In genomic region chr9:33686942-33687341, GRCh38 we compare ENCODE assay signal across 28 cellular contexts.
A peak's percentile ranks its signal among the peaks of the same experiment; 100 is the strongest.
DNase-seq lines count a peak whose midpoint lies in the region; ATAC-seq and TF ChIP-seq lines count a peak whose summit lies in the region.
"Had no signal": no experiment of that assay in that cellular context is flagged by ENCODE, and none has a peak within 500 bp of the region (broad histone marks: within the 10 kb centered on the region; RNA-seq: fewer than 3 reads in every experiment).

No MANE protein-coding gene starts in this region.

- no peak for TF ChIP-seq CTCF in dorsolateral prefrontal cortex (IDR thresholded peaks at IDR 0.05 in 54 of 56, conservative IDR thresholded peaks at IDR 0.05 in 2 of 56; ENCODE audit: low read depth in 1 of 56, partially characterized antibody in 56 of 56)

- intact Hi-C loops in dorsolateral prefrontal cortex (cut with DNase I): no loop called here

- no peak for ATAC-seq in GM21381 (IDR thresholded peaks at IDR 0.05; ENCODE audit: unreplicated experiment)
- ATAC-seq: body of pancreas; CD8-positive, alpha-beta T cell; HCT116; left ventricle myocardium superior; right cardiac atrium had no signal

- DNase-seq in DMS 273 treated with DMSO at 0.1 percent for 48 hours (lab: John Stamatoyannopoulos, UW): peak; percentile 88
- peak; percentile 32 for DNase-seq in NCI-H1694 (lab: John Stamatoyannopoulos, UW)
- DNase-seq in NCI-H524 (lab: John Stamatoyannopoulos, UW): peak; percentile 80 to 91
- DNase-seq in myocyte (ENCODE audit: low read depth): peak; percentile 47
- DNase-seq in dorsolateral prefrontal cortex: no peak
- DNase-seq in NCI-H1436 treated with DMSO at 0.1 percent for 48 hours (lab: John Stamatoyannopoulos, UW): no peak
- DNase-seq: ACHN; activated CD4-positive, alpha-beta T cell treated with anti-CD3 and anti-CD28 coated beads for 4 hours; activated CD8-positive, alpha-beta memory T cell treated with anti-CD3 and anti-CD28 coated beads for 24 hours; activated naive CD4-positive, alpha-beta T cell treated with anti-CD3 and anti-CD28 coated beads, Interleukin-2, amount 50 U/mL, for 16 hours; activated T-cell treated with anti-CD3 and anti-CD28 coated beads for 4 hours; body of pancreas; CD8-positive, alpha-beta T cell; foreskin fibroblast; head of caudate nucleus; islet precursor cell; left ventricle myocardium superior; mesendoderm; posterior cingulate gyrus; right cardiac atrium; stimulated activated CD4-positive, alpha-beta T cell treated with anti-CD3 and anti-CD28 coated beads, Interleukin-1b, Interleukin-23, amount 100 ng/mL, for 48 hours; SW 1271; T1000; testis had no signal

- H3K27me3 ChIP-seq in dorsolateral prefrontal cortex: no peaks in the 10 kb centered on the region
- H3K27me3 ChIP-seq: body of pancreas, esophagus muscularis mucosa, testis had no signal

- H3K27ac ChIP-seq in dorsolateral prefrontal cortex: no peak overlapping the region
- H3K27ac ChIP-seq: body of pancreas, esophagus muscularis mucosa, testis, VCaP had no signal

- no peak overlapping the region for H3K4me3 ChIP-seq in dorsolateral prefrontal cortex
- H3K4me3 ChIP-seq: body of pancreas, esophagus muscularis mucosa, testis had no signal

Comparison
In these comparisons a context has a peak if more than half of its experiments do, and no peak if none do; other contexts are left out.
1. DNase-seq: peak in DMS 273 treated with DMSO at 0.1 percent for 48 hours (single experiment), NCI-H1694 (single experiment), NCI-H524 (2 of 2) and myocyte (single experiment); none in dorsolateral prefrontal cortex (0 of 10) and NCI-H1436 treated with DMSO at 0.1 percent for 48 hours (single experiment).